13 cellular contexts compared by ENCODE assay signal in the genomic region with DNA sequence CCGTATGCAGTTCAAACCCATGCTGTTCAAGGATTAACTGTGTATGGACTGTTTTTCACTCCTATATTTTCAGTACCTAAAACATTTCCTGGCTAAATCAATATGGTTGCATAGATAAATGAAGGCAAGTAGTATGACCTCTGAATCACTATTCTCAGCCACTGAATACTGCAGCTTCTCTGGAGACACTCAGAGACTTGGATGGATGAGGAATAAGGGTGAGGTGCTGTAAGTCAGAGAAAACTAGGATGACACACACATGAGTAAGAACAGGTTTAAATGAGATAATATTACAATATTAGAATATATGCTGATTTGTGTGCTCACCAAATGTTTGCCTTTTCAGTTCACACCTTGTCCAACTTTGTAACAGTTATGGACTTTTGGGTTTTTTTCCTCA.
"Had no signal": no experiment of that assay in that cellular context is flagged by ENCODE, and none has a peak within 500 bp of the region (broad histone marks: within the 10 kb centered on the region; RNA-seq: fewer than 3 reads in every experiment).

No MANE protein-coding gene starts in this region.

- DNase-seq: activated CD4-positive, alpha-beta T cell treated with anti-CD3 and anti-CD28 coated beads, Interleukin-2, amount 50 U/mL, for 1 hour; amniotic stem cell; endodermal cell; lower lobe of right lung; midbrain; pancreas; stimulated activated CD4-positive, alpha-beta T cell treated with anti-CD3 and anti-CD28 coated beads, Interleukin-4, amount 100 ng/mL, for 4 hours; stomach; T-cell; T1000 had no signal

- H3K36me3 ChIP-seq: lower lobe of right lung, neural progenitor cell, pancreas, stomach, thoracic aorta had no signal

- H3K4me2 ChIP-seq: neural progenitor cell had no signal

- ATAC-seq: lower lobe of right lung, pancreas, T-cell had no signal

- H3K9me3 ChIP-seq: lower lobe of right lung, pancreas, stomach, thoracic aorta had no signal

- H3K27ac ChIP-seq: lower lobe of right lung, neural progenitor cell, pancreas, skin epidermis, stomach, thoracic aorta had no signal

- H3K27me3 ChIP-seq: neural progenitor cell, pancreas, stomach had no signal

- H3K9ac ChIP-seq: neural progenitor cell had no signal

- H2AFZ ChIP-seq: neural progenitor cell had no signal

- H3K4me1 ChIP-seq: lower lobe of right lung, pancreas, stomach had no signal

- H3K4me3 ChIP-seq: lower lobe of right lung, neural progenitor cell, pancreas, skin epidermis, stomach, thoracic aorta had no signal
